Comparison of ENCODE assay signal across 2 cellular contexts in the genomic region with DNA sequence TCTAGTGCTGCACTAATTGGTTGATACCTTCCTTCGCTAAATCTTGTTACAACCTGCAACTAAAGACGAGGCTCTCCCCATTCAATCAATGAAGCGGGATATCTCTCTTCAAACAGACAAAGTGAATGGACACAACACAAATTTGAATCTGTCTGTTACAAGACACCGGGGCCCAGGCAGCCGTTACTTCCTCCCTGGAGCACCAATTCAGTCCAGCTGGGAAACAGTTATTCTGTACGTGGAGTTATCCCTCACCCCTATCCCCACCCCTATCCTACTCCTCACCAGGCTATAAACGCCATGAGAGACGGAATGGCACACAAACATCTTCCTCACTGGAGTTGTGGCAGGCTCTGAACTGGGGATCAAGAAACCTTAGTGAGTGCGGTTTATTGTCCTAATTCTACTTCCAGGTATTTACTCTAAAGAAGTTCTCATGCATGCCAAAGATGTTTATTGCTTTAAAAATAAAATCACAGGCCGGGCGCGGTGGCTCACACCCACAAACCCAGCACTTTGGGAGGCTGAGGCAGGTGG.
TF ChIP-seq lines count a peak whose summit lies in the region.

No MANE protein-coding gene starts in this region.

TF ChIP-seq in SK-N-SH, 30 proteins besides CTCF, POLR2A, EP300 and RAD21:
- TF ChIP-seq, protein P1, sequence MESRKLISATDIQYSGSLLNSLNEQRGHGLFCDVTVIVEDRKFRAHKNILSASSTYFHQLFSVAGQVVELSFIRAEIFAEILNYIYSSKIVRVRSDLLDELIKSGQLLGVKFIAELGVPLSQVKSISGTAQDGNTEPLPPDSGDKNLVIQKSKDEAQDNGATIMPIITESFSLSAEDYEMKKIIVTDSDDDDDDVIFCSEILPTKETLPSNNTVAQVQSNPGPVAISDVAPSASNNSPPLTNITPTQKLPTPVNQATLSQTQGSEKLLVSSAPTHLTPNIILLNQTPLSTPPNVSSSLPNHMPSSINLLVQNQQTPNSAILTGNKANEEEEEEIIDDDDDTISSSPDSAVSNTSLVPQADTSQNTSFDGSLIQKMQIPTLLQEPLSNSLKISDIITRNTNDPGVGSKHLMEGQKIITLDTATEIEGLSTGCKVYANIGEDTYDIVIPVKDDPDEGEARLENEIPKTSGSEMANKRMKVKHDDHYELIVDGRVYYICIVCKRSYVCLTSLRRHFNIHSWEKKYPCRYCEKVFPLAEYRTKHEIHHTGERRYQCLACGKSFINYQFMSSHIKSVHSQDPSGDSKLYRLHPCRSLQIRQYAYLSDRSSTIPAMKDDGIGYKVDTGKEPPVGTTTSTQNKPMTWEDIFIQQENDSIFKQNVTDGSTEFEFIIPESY (IDR thresholded peaks at IDR 0.05; ENCODE audit: borderline replicate concordance, low read depth) = no peak
- TF ChIP-seq, protein P2, sequence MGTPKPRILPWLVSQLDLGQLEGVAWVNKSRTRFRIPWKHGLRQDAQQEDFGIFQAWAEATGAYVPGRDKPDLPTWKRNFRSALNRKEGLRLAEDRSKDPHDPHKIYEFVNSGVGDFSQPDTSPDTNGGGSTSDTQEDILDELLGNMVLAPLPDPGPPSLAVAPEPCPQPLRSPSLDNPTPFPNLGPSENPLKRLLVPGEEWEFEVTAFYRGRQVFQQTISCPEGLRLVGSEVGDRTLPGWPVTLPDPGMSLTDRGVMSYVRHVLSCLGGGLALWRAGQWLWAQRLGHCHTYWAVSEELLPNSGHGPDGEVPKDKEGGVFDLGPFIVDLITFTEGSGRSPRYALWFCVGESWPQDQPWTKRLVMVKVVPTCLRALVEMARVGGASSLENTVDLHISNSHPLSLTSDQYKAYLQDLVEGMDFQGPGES (IDR thresholded peaks at IDR 0.05; ENCODE audit: low read depth, low read length) = no peak

TF ChIP-seq in SK-N-SH treated with all-trans-retinoic acid at 6 μM for 48 hours, 23 proteins besides CTCF, POLR2A, EP300 and RAD21 (continued from another document):
- TF ChIP-seq, protein P3, sequence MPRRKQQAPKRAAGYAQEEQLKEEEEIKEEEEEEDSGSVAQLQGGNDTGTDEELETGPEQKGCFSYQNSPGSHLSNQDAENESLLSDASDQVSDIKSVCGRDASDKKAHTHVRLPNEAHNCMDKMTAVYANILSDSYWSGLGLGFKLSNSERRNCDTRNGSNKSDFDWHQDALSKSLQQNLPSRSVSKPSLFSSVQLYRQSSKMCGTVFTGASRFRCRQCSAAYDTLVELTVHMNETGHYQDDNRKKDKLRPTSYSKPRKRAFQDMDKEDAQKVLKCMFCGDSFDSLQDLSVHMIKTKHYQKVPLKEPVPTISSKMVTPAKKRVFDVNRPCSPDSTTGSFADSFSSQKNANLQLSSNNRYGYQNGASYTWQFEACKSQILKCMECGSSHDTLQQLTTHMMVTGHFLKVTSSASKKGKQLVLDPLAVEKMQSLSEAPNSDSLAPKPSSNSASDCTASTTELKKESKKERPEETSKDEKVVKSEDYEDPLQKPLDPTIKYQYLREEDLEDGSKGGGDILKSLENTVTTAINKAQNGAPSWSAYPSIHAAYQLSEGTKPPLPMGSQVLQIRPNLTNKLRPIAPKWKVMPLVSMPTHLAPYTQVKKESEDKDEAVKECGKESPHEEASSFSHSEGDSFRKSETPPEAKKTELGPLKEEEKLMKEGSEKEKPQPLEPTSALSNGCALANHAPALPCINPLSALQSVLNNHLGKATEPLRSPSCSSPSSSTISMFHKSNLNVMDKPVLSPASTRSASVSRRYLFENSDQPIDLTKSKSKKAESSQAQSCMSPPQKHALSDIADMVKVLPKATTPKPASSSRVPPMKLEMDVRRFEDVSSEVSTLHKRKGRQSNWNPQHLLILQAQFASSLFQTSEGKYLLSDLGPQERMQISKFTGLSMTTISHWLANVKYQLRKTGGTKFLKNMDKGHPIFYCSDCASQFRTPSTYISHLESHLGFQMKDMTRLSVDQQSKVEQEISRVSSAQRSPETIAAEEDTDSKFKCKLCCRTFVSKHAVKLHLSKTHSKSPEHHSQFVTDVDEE (CRISPR knock-in tag; IDR thresholded peaks at IDR 0.05) = no peak
- TF ChIP-seq TOX (CRISPR knock-in tag; IDR thresholded peaks at IDR 0.05; ENCODE audit: borderline replicate concordance) (no peak), GLIS3 (CRISPR knock-in tag; IDR thresholded peaks at IDR 0.05) (no peak), ZC3H10 (CRISPR knock-in tag; IDR thresholded peaks at IDR 0.05) (no peak), ZNF565 (CRISPR knock-in tag; conservative IDR thresholded peaks at IDR 0.05; ENCODE audit: low read depth) (no peak), CSDC2 (CRISPR knock-in tag; IDR thresholded peaks at IDR 0.05) (no peak), ZFP30 (CRISPR knock-in tag; IDR thresholded peaks at IDR 0.05) (no peak), BACH2 (CRISPR knock-in tag; IDR thresholded peaks at IDR 0.05; ENCODE audit: borderline replicate concordance) (no peak), TCF4 (CRISPR knock-in tag; IDR thresholded peaks at IDR 0.05; ENCODE audit: borderline replicate concordance) (no peak), ZFP3 (CRISPR knock-in tag; IDR thresholded peaks at IDR 0.05) (no peak), ARNTL (CRISPR knock-in tag; IDR thresholded peaks at IDR 0.05; ENCODE audit: borderline replicate concordance, low read depth) (no peak), ZNF8 (CRISPR knock-in tag; IDR thresholded peaks at IDR 0.05) (no peak), ZNF70 (CRISPR knock-in tag; IDR thresholded peaks at IDR 0.05) (no peak), ISL1 (CRISPR knock-in tag; IDR thresholded peaks at IDR 0.05) (no peak), PPARA (CRISPR knock-in tag; IDR thresholded peaks at IDR 0.05; ENCODE audit: borderline replicate concordance) (no peak)
- TF ChIP-seq, protein P4, sequence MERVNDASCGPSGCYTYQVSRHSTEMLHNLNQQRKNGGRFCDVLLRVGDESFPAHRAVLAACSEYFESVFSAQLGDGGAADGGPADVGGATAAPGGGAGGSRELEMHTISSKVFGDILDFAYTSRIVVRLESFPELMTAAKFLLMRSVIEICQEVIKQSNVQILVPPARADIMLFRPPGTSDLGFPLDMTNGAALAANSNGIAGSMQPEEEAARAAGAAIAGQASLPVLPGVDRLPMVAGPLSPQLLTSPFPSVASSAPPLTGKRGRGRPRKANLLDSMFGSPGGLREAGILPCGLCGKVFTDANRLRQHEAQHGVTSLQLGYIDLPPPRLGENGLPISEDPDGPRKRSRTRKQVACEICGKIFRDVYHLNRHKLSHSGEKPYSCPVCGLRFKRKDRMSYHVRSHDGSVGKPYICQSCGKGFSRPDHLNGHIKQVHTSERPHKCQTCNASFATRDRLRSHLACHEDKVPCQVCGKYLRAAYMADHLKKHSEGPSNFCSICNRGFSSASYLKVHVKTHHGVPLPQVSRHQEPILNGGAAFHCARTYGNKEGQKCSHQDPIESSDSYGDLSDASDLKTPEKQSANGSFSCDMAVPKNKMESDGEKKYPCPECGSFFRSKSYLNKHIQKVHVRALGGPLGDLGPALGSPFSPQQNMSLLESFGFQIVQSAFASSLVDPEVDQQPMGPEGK (CRISPR knock-in tag; IDR thresholded peaks at IDR 0.05; ENCODE audit: borderline replicate concordance) = no peak
- TF ChIP-seq, protein P5, sequence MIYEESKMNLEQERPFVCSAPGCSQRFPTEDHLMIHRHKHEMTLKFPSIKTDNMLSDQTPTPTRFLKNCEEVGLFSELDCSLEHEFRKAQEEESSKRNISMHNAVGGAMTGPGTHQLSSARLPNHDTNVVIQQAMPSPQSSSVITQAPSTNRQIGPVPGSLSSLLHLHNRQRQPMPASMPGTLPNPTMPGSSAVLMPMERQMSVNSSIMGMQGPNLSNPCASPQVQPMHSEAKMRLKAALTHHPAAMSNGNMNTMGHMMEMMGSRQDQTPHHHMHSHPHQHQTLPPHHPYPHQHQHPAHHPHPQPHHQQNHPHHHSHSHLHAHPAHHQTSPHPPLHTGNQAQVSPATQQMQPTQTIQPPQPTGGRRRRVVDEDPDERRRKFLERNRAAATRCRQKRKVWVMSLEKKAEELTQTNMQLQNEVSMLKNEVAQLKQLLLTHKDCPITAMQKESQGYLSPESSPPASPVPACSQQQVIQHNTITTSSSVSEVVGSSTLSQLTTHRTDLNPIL (CRISPR knock-in tag; IDR thresholded peaks at IDR 0.05; ENCODE audit: low read depth) = no peak
- TF ChIP-seq, protein P6, sequence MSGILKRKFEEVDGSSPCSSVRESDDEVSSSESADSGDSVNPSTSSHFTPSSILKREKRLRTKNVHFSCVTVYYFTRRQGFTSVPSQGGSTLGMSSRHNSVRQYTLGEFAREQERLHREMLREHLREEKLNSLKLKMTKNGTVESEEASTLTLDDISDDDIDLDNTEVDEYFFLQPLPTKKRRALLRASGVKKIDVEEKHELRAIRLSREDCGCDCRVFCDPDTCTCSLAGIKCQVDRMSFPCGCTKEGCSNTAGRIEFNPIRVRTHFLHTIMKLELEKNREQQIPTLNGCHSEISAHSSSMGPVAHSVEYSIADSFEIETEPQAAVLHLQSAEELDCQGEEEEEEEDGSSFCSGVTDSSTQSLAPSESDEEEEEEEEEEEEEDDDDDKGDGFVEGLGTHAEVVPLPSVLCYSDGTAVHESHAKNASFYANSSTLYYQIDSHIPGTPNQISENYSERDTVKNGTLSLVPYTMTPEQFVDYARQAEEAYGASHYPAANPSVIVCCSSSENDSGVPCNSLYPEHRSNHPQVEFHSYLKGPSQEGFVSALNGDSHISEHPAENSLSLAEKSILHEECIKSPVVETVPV (CRISPR knock-in tag; IDR thresholded peaks at IDR 0.05) = no peak
- TF ChIP-seq, protein P7, sequence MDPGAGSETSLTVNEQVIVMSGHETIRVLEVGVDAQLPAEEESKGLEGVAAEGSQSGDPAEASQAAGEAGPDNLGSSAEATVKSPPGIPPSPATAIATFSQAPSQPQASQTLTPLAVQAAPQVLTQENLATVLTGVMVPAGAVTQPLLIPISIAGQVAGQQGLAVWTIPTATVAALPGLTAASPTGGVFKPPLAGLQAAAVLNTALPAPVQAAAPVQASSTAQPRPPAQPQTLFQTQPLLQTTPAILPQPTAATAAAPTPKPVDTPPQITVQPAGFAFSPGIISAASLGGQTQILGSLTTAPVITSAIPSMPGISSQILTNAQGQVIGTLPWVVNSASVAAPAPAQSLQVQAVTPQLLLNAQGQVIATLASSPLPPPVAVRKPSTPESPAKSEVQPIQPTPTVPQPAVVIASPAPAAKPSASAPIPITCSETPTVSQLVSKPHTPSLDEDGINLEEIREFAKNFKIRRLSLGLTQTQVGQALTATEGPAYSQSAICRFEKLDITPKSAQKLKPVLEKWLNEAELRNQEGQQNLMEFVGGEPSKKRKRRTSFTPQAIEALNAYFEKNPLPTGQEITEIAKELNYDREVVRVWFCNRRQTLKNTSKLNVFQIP (CRISPR knock-in tag; IDR thresholded peaks at IDR 0.05; ENCODE audit: borderline replicate concordance, low read depth) = no peak
